Comparison of ENCODE assay signal across 19 cellular contexts in genomic region chr20:8837396-8837795, GRCh38.
A peak's percentile ranks its signal among the peaks of the same experiment; 100 is the strongest.
DNase-seq lines count a peak whose midpoint lies in the region; ATAC-seq and TF ChIP-seq lines count a peak whose summit lies in the region.
"Had no signal": no experiment of that assay in that cellular context is flagged by ENCODE, and none has a peak within 500 bp of the region (broad histone marks: within the 10 kb centered on the region; RNA-seq: fewer than 3 reads in every experiment).

No MANE protein-coding gene starts in this region.

- H2AK9ac ChIP-seq in IMR-90 (replicated peaks; ENCODE audit: low read depth, low read length, poor library complexity) = no peak overlapping the region

- POLR2A ChIA-PET in BJ (lab: Charles Lee) (no interaction called here), IMR-90 (lab: Charles Lee; ENCODE audit: unreplicated experiment) (no interaction called here)

- BruUV-seq in IMR-90 (replicated peaks; lab: Mats Ljungman, UMichigan) = no TSS peak

- H2AK5ac ChIP-seq in IMR-90 (ENCODE audit: low read depth, low read length) = no peak overlapping the region

- in situ Hi-C loops in IMR-90 (cut with MboI; ENCODE audit: low sequenced_read_pairs) = no loop called here

- H3K27ac ChIP-seq in IMR-90 (ENCODE audit: insufficient read depth, low read length) (no peak overlapping the region), thyroid gland (no peak overlapping the region), stomach (no peak overlapping the region)
- H3K27ac ChIP-seq: dorsolateral prefrontal cortex, upper lobe of right lung, WERI-Rb-1 had no signal

- no peak overlapping the region for H3K4me2 ChIP-seq in IMR-90 (ENCODE audit: low read depth, low read length)

- H3K36me3 ChIP-seq in BJ (ENCODE audit: control insufficient read depth, insufficient read depth, low read length) (no peaks in the 10 kb centered on the region), IMR-90 (ENCODE audit: control insufficient read depth, insufficient read depth, low read length) (no peaks in the 10 kb centered on the region), thyroid gland (no peaks in the 10 kb centered on the region), stomach (no peaks in the 10 kb centered on the region)
- H3K36me3 ChIP-seq: upper lobe of right lung, WERI-Rb-1 had no signal

- no peak overlapping the region for H3K18ac ChIP-seq in IMR-90 (ENCODE audit: low read depth, low read length)

- H2BK20ac ChIP-seq in IMR-90 (ENCODE audit: low read depth, low read length) = no peak overlapping the region

- H4K5ac ChIP-seq in IMR-90 (ENCODE audit: low read depth, low read length) = no peak overlapping the region

- H3K23ac ChIP-seq in IMR-90 (ENCODE audit: low read depth, low read length) = no peak overlapping the region

- peak overlapping the region; percentile 5; the same call in 1 of the 2 replicates for H3K14ac ChIP-seq in IMR-90 (replicated peaks; ENCODE audit: low read depth, low read length)

- H4K8ac ChIP-seq in IMR-90 (ENCODE audit: low read depth in 2 of 2, low read length in 2 of 2) = no peak overlapping the region

- no peak for TF ChIP-seq EP300 in stomach (IDR thresholded peaks at IDR 0.05)

- no peak overlapping the region for H2BK5ac ChIP-seq in IMR-90 (ENCODE audit: low read depth, low read length, poor library complexity, severe bottlenecking)

- no peaks in the 10 kb centered on the region for H4K20me1 ChIP-seq in IMR-90 (ENCODE audit: insufficient read depth, low read length)

- H2AFZ ChIP-seq in IMR-90 (replicated peaks; ENCODE audit: low read length, poor library complexity) = no peak overlapping the region

- no peak overlapping the region for H3K9ac ChIP-seq in IMR-90 (ENCODE audit: low read depth, low read length)

- peaks cover 10% of the 10 kb centered on the region for H3K9me1 ChIP-seq in IMR-90 (ENCODE audit: insufficient read depth, low read length)

- H3K4me1 ChIP-seq in IMR-90 (ENCODE audit: control insufficient read depth, insufficient read depth, low read length) = peaks cover 6% of the 10 kb centered on the region
- peaks cover 0 to 27% of the 10 kb centered on the region in 2 donors for H3K4me1 ChIP-seq in thyroid gland
- no peaks in the 10 kb centered on the region for H3K4me1 ChIP-seq in stomach
- H3K4me1 ChIP-seq: upper lobe of right lung had no signal

- no peaks in the 10 kb centered on the region for H3K79me1 ChIP-seq in IMR-90 (ENCODE audit: low read depth in 1 of 2, low read length in 2 of 2)

- TF ChIP-seq RAD21 in IMR-90 (IDR thresholded peaks at IDR 0.05; ENCODE audit: low read length) = no peak

- ATAC-seq in IMR-90 (ENCODE audit: low read depth) (peak; percentile 97), HG02571 (IDR thresholded peaks at IDR 0.05; ENCODE audit: unreplicated experiment) (no peak)
- ATAC-seq: stimulated activated memory B cell treated with anti-CD40 and anti-IgM and Interleukin-4, amounts not matched to agents 10 μg/mL and 1 μg/mL and 100 μg/mL, for 72 hours; upper lobe of right lung had no signal

- DNase-seq in BJ (ENCODE audit: low read depth) = peak; percentile 68
- peak; percentile 96 for DNase-seq in IMR-90
- peak; percentile 44 for DNase-seq in epithelial cell of esophagus (ENCODE audit: low read depth)
- DNase-seq in myocyte (ENCODE audit: low read depth) = peak; percentile 15
- no peak for DNase-seq in thyroid gland
- no peak for DNase-seq in T-helper 1 cell
- DNase-seq in stomach = no peak
- DNase-seq: activated CD8-positive, alpha-beta memory T cell treated with anti-CD3 and anti-CD28 coated beads for 24 hours; dorsolateral prefrontal cortex; foreskin melanocyte; MM.1S; NCI-H2081; NCI-H526 treated with DMSO at 0.1 percent for 48 hours; nucleus accumbens; upper lobe of right lung; WERI-Rb-1 had no signal

- no peak overlapping the region for H3K56ac ChIP-seq in IMR-90 (ENCODE audit: extremely low read depth, insufficient read depth, low read length)

- 0 out of 2 replicates have a peak overlapping the region, but pooled peaks have one; percentile 26 for H3K4ac ChIP-seq in IMR-90 (ENCODE audit: low read depth, low read length)

- dilution Hi-C loops in IMR-90 (cut with HindIII; ENCODE audit: low sequenced_read_pairs, unreplicated experiment) = no loop called here

- TF ChIP-seq CTCF in BJ (IDR thresholded peaks at IDR 0.05; ENCODE audit: insufficient read depth, low read depth, low read length) (no peak), IMR-90 (conservative IDR thresholded peaks at IDR 0.05; ENCODE audit: low read depth, low read length) (no peak), epithelial cell of esophagus (IDR thresholded peaks at IDR 0.05; ENCODE audit: insufficient read depth, low read depth, low read length, missing control alignments) (no peak), thyroid gland (IDR thresholded peaks at IDR 0.05) (no peak), stomach (IDR thresholded peaks at IDR 0.05) (no peak)

- CTCF ChIA-PET in BJ (lab: Yijun Ruan, JAX) = interaction anchor here (1.1 to 3.3 kb wide), 2 partner anchors 16 to 30 kb away, joined by 3 to 9 read pairs; no protein-coding TSS in a partner anchor
- CTCF ChIA-PET in IMR-90 (lab: Yijun Ruan, JAX) = interaction anchor here (1.2 to 1.4 kb wide), 2 partner anchors 17 to 56 kb away, joined by 3 to 4 read pairs; no protein-coding TSS in a partner anchor

- no peaks in the 10 kb centered on the region for H3K9me3 ChIP-seq in IMR-90 (ENCODE audit: control insufficient read depth, insufficient read depth, low read length)
- H3K9me3 ChIP-seq in thyroid gland = no peaks in the 10 kb centered on the region
- no peaks in the 10 kb centered on the region for H3K9me3 ChIP-seq in stomach
- H3K9me3 ChIP-seq: upper lobe of right lung had no signal

- intact Hi-C loops in IMR-90 (cut with micrococcal nuclease) = no loop called here
- intact Hi-C loops in thyroid gland (cut with DNase I) = no loop called here
- intact Hi-C loops in stomach (cut with DNase I; ENCODE audit: low total_unique reads) = no loop called here

- H2BK15ac ChIP-seq in IMR-90 (ENCODE audit: low read depth, low read length) = no peak overlapping the region

- H2BK120ac ChIP-seq in IMR-90 (ENCODE audit: low read depth, low read length) = no peak overlapping the region; the same call in 1 of the 2 replicates

- H3K4me3 ChIP-seq in BJ (ENCODE audit: low read depth, low read length) (no peak overlapping the region), IMR-90 (ENCODE audit: insufficient read depth, low read depth, low read length) (no peak overlapping the region), epithelial cell of esophagus (ENCODE audit: low read length) (no peak overlapping the region), thyroid gland (replicated peaks in 1 of 3) (no peak overlapping the region), stomach (no peak overlapping the region)
- H3K4me3 ChIP-seq: dorsolateral prefrontal cortex, lung, upper lobe of right lung had no signal

- TF ChIP-seq POLR2A in IMR-90 (IDR thresholded peaks at IDR 0.05; ENCODE audit: low read depth, low read length) (no peak), thyroid gland (IDR thresholded peaks at IDR 0.05) (no peak), stomach (IDR thresholded peaks at IDR 0.05) (no peak)

- no peak overlapping the region for H4K91ac ChIP-seq in IMR-90 (ENCODE audit: insufficient read depth, low read depth, low read length)

- H3K27me3 ChIP-seq in BJ (ENCODE audit: control insufficient read depth, insufficient read depth, low read length) = no peaks in the 10 kb centered on the region
- no peaks in the 10 kb centered on the region for H3K27me3 ChIP-seq in IMR-90 (ENCODE audit: control insufficient read depth, insufficient read depth, low read length)
- no peaks in the 10 kb centered on the region for H3K27me3 ChIP-seq in thyroid gland
- H3K27me3 ChIP-seq in stomach = no peaks in the 10 kb centered on the region
- H3K27me3 ChIP-seq: dorsolateral prefrontal cortex, upper lobe of right lung had no signal

TF ChIP-seq in IMR-90, 13 proteins besides CTCF, POLR2A, EP300 and RAD21:
- no peak for TF ChIP-seq SMC3 (IDR thresholded peaks at IDR 0.05; ENCODE audit: low read depth, low read length)
- peak; percentile 59; the same call in 1 of the 2 replicates for TF ChIP-seq CEBPB (IDR thresholded peaks at IDR 0.05; ENCODE audit: low read depth, low read length)
- TF ChIP-seq MAFK (IDR thresholded peaks at IDR 0.05; ENCODE audit: low read depth, low read length) = peak; percentile 56
- no peak for TF ChIP-seq CHD1 (IDR thresholded peaks at IDR 0.05; ENCODE audit: low read depth, low read length)

Comparison
In these comparisons a context has a peak if more than half of its experiments do, and no peak if none do; other contexts are left out.
1. DNase-seq: peak in BJ (single experiment), IMR-90 (single experiment), epithelial cell of esophagus (single experiment) and myocyte (single experiment); none in thyroid gland (0 of 2), T-helper 1 cell (0 of 5) and stomach (single experiment).